ENCODE assay signal across 28 cellular contexts in the genomic region with DNA sequence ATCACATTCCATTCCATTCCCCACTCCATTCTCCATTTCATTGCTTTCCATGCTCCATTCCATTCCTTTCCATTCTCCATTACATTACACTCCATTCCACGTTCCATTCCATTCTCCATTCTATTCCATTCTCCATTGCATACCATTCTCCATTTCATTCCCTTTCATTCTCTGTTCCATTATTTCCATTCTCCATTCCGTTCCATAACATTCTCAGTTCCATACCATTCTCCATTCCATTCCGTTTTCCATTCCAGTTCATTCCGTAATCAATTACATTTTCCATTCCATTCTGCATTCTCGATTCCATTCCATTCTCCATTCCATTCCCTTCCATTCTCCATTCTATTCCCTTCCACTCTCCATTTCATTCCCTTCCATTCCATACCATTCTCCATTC.
"Had no signal": no experiment of that assay in that cellular context is flagged by ENCODE, and none has a peak within 500 bp of the region (broad histone marks: within the 10 kb centered on the region; RNA-seq: fewer than 3 reads in every experiment).

No MANE protein-coding gene starts in this region.

- H3K4me3 ChIP-seq: ascending aorta, breast epithelium, cardiac muscle cell, colonic mucosa, esophagus squamous epithelium had no signal

- H3K27me3 Mint-ChIP-seq: activated CD4-positive, alpha-beta memory T cell treated with anti-CD3 and anti-CD28 coated beads, Interleukin-2, amount 10 ng/mL, durations not matched to agents 7 days and 5 days; activated CD4-positive, alpha-beta T cell treated with anti-CD3 and anti-CD28 coated beads, Interleukin-2, amount 10 ng/mL, durations not matched to agents 7 days and 5 days; activated naive CD4-positive, alpha-beta T cell treated with anti-CD3 and anti-CD28 coated beads, Interleukin-2, amount 10 ng/mL, durations not matched to agents 7 days and 5 days; activated naive CD8-positive, alpha-beta T cell treated with anti-CD3 and anti-CD28 coated beads, Interleukin-2, amount 10 ng/mL, durations not matched to agents 7 days and 5 days; activated T-cell treated with anti-CD3 and anti-CD28 coated beads, Interleukin-2, amount 50 U/mL, for 24 hours; brain had no signal

- H3K27ac Mint-ChIP-seq: activated CD4-positive, alpha-beta memory T cell treated with anti-CD3 and anti-CD28 coated beads, Interleukin-2, amount 10 ng/mL, durations not matched to agents 7 days and 5 days; activated CD4-positive, alpha-beta T cell treated with anti-CD3 and anti-CD28 coated beads, Interleukin-2, amount 10 ng/mL, durations not matched to agents 7 days and 5 days; activated naive CD4-positive, alpha-beta T cell treated with anti-CD3 and anti-CD28 coated beads, Interleukin-2, amount 10 ng/mL, durations not matched to agents 7 days and 5 days; activated naive CD4-positive, alpha-beta T cell treated with anti-CD3 and anti-CD28 coated beads, Interleukin-2, amount 50 U/mL, for 72 hours; activated naive CD8-positive, alpha-beta T cell treated with anti-CD3 and anti-CD28 coated beads, Interleukin-2, amount 10 ng/mL, durations not matched to agents 7 days and 5 days; activated T-cell treated with anti-CD3 and anti-CD28 coated beads, Interleukin-2, amount 50 U/mL, for 24 hours; activated T-cell treated with anti-CD3 and anti-CD28 coated beads, Interleukin-2, amount 50 U/mL, for 72 hours; brain; WTC11 had no signal

- H3K4me1 Mint-ChIP-seq: activated CD4-positive, alpha-beta memory T cell treated with anti-CD3 and anti-CD28 coated beads, Interleukin-2, amount 10 ng/mL, durations not matched to agents 7 days and 5 days; activated CD4-positive, alpha-beta T cell treated with anti-CD3 and anti-CD28 coated beads, Interleukin-2, amount 10 ng/mL, durations not matched to agents 7 days and 5 days; activated naive CD4-positive, alpha-beta T cell treated with anti-CD3 and anti-CD28 coated beads, Interleukin-2, amount 10 ng/mL, durations not matched to agents 7 days and 5 days; activated naive CD8-positive, alpha-beta T cell treated with anti-CD3 and anti-CD28 coated beads, Interleukin-2, amount 10 ng/mL, durations not matched to agents 7 days and 5 days; brain; WTC11 had no signal

- H3K36me3 ChIP-seq: breast epithelium, cardiac muscle cell, colonic mucosa had no signal

- DNase-seq: activated CD4-positive, alpha-beta memory T cell treated with anti-CD3 and anti-CD28 coated beads, Interleukin-2, amount 10 ng/mL, durations not matched to agents 7 days and 5 days; activated CD4-positive, alpha-beta T cell treated with anti-CD3 and anti-CD28 coated beads for 1 hour; activated CD4-positive, alpha-beta T cell treated with anti-CD3 and anti-CD28 coated beads for 4 hours; activated CD4-positive, alpha-beta T cell treated with anti-CD3 and anti-CD28 coated beads, Interleukin-2, amount 10 ng/mL, durations not matched to agents 7 days and 5 days; activated CD4-positive, alpha-beta T cell treated with anti-CD3 and anti-CD28 coated beads, Interleukin-2, amount 50 U/mL, for 4 hours; activated CD8-positive, alpha-beta memory T cell treated with anti-CD3 and anti-CD28 coated beads, Interleukin-2, amount 50 U/mL, for 48 hours; activated gamma-delta T cell; activated naive CD4-positive, alpha-beta T cell; activated naive CD4-positive, alpha-beta T cell treated with anti-CD3 and anti-CD28 coated beads, Interleukin-2, amount 10 ng/mL, durations not matched to agents 7 days and 5 days; activated naive CD8-positive, alpha-beta T cell treated with anti-CD3 and anti-CD28 coated beads, Interleukin-2, amount 10 ng/mL, durations not matched to agents 7 days and 5 days; activated T-cell treated with anti-CD3 and anti-CD28 coated beads for 4 hours; activated T-cell treated with anti-CD3 and anti-CD28 coated beads, Interleukin-2, amount 50 U/mL, for 24 hours; activated T-cell treated with anti-CD3 and anti-CD28 coated beads, Interleukin-2, amount 50 U/mL, for 72 hours; central memory CD4-positive, alpha-beta T cell; cerebellar nuclear complex; colonic mucosa; effector CD8-positive, alpha-beta T cell; esophagus squamous epithelium; head of caudate nucleus; T-helper 2 cell had no signal

- ATAC-seq: activated naive CD4-positive, alpha-beta T cell treated with anti-CD3 and anti-CD28 coated beads, Interleukin-2, amount 50 U/mL, for 72 hours; activated T-cell treated with anti-CD3 and anti-CD28 coated beads, Interleukin-2, amount 50 U/mL, for 72 hours; WTC11 had no signal

- H3K4me1 ChIP-seq: ascending aorta, breast epithelium, colonic mucosa, esophagus squamous epithelium had no signal

- H3K4me3 Mint-ChIP-seq: activated CD4-positive, alpha-beta memory T cell treated with anti-CD3 and anti-CD28 coated beads, Interleukin-2, amount 10 ng/mL, durations not matched to agents 7 days and 5 days; activated CD4-positive, alpha-beta T cell treated with anti-CD3 and anti-CD28 coated beads, Interleukin-2, amount 10 ng/mL, durations not matched to agents 7 days and 5 days; activated naive CD4-positive, alpha-beta T cell treated with anti-CD3 and anti-CD28 coated beads, Interleukin-2, amount 10 ng/mL, durations not matched to agents 7 days and 5 days; activated naive CD8-positive, alpha-beta T cell treated with anti-CD3 and anti-CD28 coated beads, Interleukin-2, amount 10 ng/mL, durations not matched to agents 7 days and 5 days; activated T-cell treated with anti-CD3 and anti-CD28 coated beads, Interleukin-2, amount 50 U/mL, for 24 hours; activated T-cell treated with anti-CD3 and anti-CD28 coated beads, Interleukin-2, amount 50 U/mL, for 72 hours; brain; WTC11 had no signal

- H3K9me3 ChIP-seq: colonic mucosa had no signal

- H3K9me3 Mint-ChIP-seq: activated CD4-positive, alpha-beta memory T cell treated with anti-CD3 and anti-CD28 coated beads, Interleukin-2, amount 10 ng/mL, durations not matched to agents 7 days and 5 days; activated CD4-positive, alpha-beta T cell treated with anti-CD3 and anti-CD28 coated beads, Interleukin-2, amount 10 ng/mL, durations not matched to agents 7 days and 5 days; activated naive CD4-positive, alpha-beta T cell treated with anti-CD3 and anti-CD28 coated beads, Interleukin-2, amount 10 ng/mL, durations not matched to agents 7 days and 5 days; activated naive CD4-positive, alpha-beta T cell treated with anti-CD3 and anti-CD28 coated beads, Interleukin-2, amount 50 U/mL, for 72 hours; activated naive CD8-positive, alpha-beta T cell treated with anti-CD3 and anti-CD28 coated beads, Interleukin-2, amount 10 ng/mL, durations not matched to agents 7 days and 5 days; activated T-cell treated with anti-CD3 and anti-CD28 coated beads, Interleukin-2, amount 50 U/mL, for 24 hours; activated T-cell treated with anti-CD3 and anti-CD28 coated beads, Interleukin-2, amount 50 U/mL, for 72 hours; brain; WTC11 had no signal

- H3K27ac ChIP-seq: ascending aorta, breast epithelium, cardiac muscle cell, colonic mucosa, epithelial cell of prostate, esophagus squamous epithelium, VCaP had no signal

- H3K27me3 ChIP-seq: ascending aorta, breast epithelium, cardiac muscle cell, colonic mucosa, esophagus squamous epithelium had no signal

- H3K36me3 Mint-ChIP-seq: activated naive CD4-positive, alpha-beta T cell treated with anti-CD3 and anti-CD28 coated beads, Interleukin-2, amount 10 ng/mL, durations not matched to agents 7 days and 5 days; activated naive CD4-positive, alpha-beta T cell treated with anti-CD3 and anti-CD28 coated beads, Interleukin-2, amount 50 U/mL, for 72 hours; activated naive CD8-positive, alpha-beta T cell treated with anti-CD3 and anti-CD28 coated beads, Interleukin-2, amount 10 ng/mL, durations not matched to agents 7 days and 5 days; brain; WTC11 had no signal
